Comparison of ENCODE assay signal across 28 cellular contexts in the genomic region with DNA sequence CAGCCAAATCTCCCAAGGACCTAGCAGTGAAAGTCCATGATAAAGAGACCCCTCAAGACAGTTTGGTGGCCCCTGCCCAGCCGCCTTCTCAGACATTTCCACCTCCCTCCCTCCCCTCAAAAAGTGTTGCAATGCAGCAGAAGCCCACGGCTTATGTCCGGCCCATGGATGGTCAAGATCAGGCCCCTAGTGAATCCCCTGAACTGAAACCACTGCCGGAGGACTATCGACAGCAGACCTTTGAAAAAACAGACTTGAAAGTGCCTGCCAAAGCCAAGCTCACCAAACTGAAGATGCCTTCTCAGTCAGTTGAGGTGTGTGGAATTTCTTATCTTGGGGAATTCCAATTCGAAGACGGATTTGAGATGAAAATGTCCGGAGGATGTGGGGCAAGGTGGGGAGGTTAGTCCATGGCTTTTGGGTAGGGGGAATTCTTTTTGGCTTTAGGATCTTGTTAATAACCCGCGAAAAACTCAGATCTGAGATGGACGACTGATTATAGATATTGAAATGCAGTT.
DNase-seq lines count a peak whose midpoint lies in the region; ATAC-seq and TF ChIP-seq lines count a peak whose summit lies in the region.
"Had no signal": no experiment of that assay in that cellular context is flagged by ENCODE, and none has a peak within 500 bp of the region (broad histone marks: within the 10 kb centered on the region; RNA-seq: fewer than 3 reads in every experiment).

No MANE protein-coding gene starts in this region.

- no peak for TF ChIP-seq CTCF in heart left ventricle (IDR thresholded peaks at IDR 0.05)
- TF ChIP-seq CTCF in esophagus squamous epithelium (IDR thresholded peaks at IDR 0.05) = no peak
- no peak for TF ChIP-seq CTCF in sigmoid colon (IDR thresholded peaks at IDR 0.05)
- no peak for TF ChIP-seq CTCF in upper lobe of left lung (IDR thresholded peaks at IDR 0.05)
- no peak for TF ChIP-seq CTCF in GM23338 (conservative IDR thresholded peaks at IDR 0.05; ENCODE audit: low read depth in 2 of 2)

- peaks cover 0 to 36% (median 14%) of the 10 kb centered on the region in 9 donors for H3K36me3 ChIP-seq in heart left ventricle
- peaks cover 8 to 55% (median 13%) of the 10 kb centered on the region in 3 donors for H3K36me3 ChIP-seq in esophagus squamous epithelium
- H3K36me3 ChIP-seq in sigmoid colon = peaks cover 0 to 15% (median 7%) of the 10 kb centered on the region in 4 donors
- peaks cover 6 to 25% (median 11%) of the 10 kb centered on the region in 4 donors for H3K36me3 ChIP-seq in upper lobe of left lung
- peaks cover 4% of the 10 kb centered on the region; the same call in 1 of the 2 replicates for H3K36me3 ChIP-seq in GM23338 (ENCODE audit: insufficient read depth)

- H3K9me3 Mint-ChIP-seq in GM23338 = no peaks in the 10 kb centered on the region; the same call in 2 of the 3 replicates
- H3K9me3 Mint-ChIP-seq: activated T-helper 2 cell treated with anti-CD3 and anti-CD28 coated beads, Interferon-gamma antibody, Interleukin-2, Interleukin-4, amounts not matched to agents 10 μg/mL and 5 μg/mL and 100 μg/mL, durations not matched to agents 14 hours and 24 hours and 36 hours; CD4-positive, alpha-beta memory T cell had no signal

- H3K27ac Mint-ChIP-seq in GM23338 = no peak overlapping the region
- H3K27ac Mint-ChIP-seq: activated CD8-positive, alpha-beta T cell treated with anti-CD3 and anti-CD28 coated beads, Interleukin-2, amount 10 ng/mL, durations not matched to agents 7 days and 5 days; activated T-helper 2 cell treated with anti-CD3 and anti-CD28 coated beads, Interferon-gamma antibody, Interleukin-2, Interleukin-4, amounts not matched to agents 10 μg/mL and 5 μg/mL and 100 μg/mL, durations not matched to agents 14 hours and 24 hours and 36 hours had no signal

- no peaks in the 10 kb centered on the region for H3K9me2 ChIP-seq in GM23338 (ENCODE audit: insufficient read depth)

- DNase-seq in heart left ventricle (no peak), left ventricle myocardium superior (no peak), esophagus squamous epithelium (lab: John Stamatoyannopoulos, UW) (no peak), sigmoid colon (no peak), upper lobe of left lung (no peak), GM23338 (ENCODE audit: low spot score) (no peak), cerebellum (ENCODE audit: low spot score) (no peak), NCI-H1105 treated with DMSO at 0.1 percent for 48 hours (lab: John Stamatoyannopoulos, UW) (no peak)
- DNase-seq: activated CD8-positive, alpha-beta T cell treated with anti-CD3 and anti-CD28 coated beads, Interleukin-2, amount 10 ng/mL, durations not matched to agents 7 days and 5 days; activated naive CD4-positive, alpha-beta T cell treated with anti-CD3 and anti-CD28 coated beads, Interleukin-2, amount 50 U/mL, for 16 hours; amniotic stem cell; brain microvascular endothelial cell; CD4-positive, alpha-beta memory T cell; DND-41; effector CD4-positive, alpha-beta T cell; mesenchymal stem cell; NCI-H1694; NCI-H446 treated with DMSO at 0.1 percent for 48 hours; NCI-H774; Peyer's patch; posterior cingulate gyrus; SIG-M5; stimulated activated CD4-positive, alpha-beta T cell treated with anti-CD3 and anti-CD28 coated beads, Interleukin-4, amount 100 ng/mL, for 24 hours; substantia nigra had no signal

- H3K27me3 ChIP-seq in heart left ventricle = no peaks in the 10 kb centered on the region
- no peaks in the 10 kb centered on the region for H3K27me3 ChIP-seq in esophagus squamous epithelium
- no peaks in the 10 kb centered on the region for H3K27me3 ChIP-seq in sigmoid colon
- H3K27me3 ChIP-seq in upper lobe of left lung = no peaks in the 10 kb centered on the region
- no peaks in the 10 kb centered on the region for H3K27me3 ChIP-seq in GM23338 (ENCODE audit: insufficient read depth)
- H3K27me3 ChIP-seq: brain microvascular endothelial cell, Peyer's patch had no signal

- no peaks in the 10 kb centered on the region for H3K9me3 ChIP-seq in heart left ventricle
- no peaks in the 10 kb centered on the region for H3K9me3 ChIP-seq in esophagus squamous epithelium
- no peaks in the 10 kb centered on the region for H3K9me3 ChIP-seq in sigmoid colon
- no peaks in the 10 kb centered on the region for H3K9me3 ChIP-seq in upper lobe of left lung
- H3K9me3 ChIP-seq: A549, Peyer's patch had no signal

- H3K4me3 ChIP-seq in heart left ventricle (no peak overlapping the region), esophagus squamous epithelium (no peak overlapping the region), sigmoid colon (no peak overlapping the region), upper lobe of left lung (no peak overlapping the region), GM23338 (no peak overlapping the region)
- H3K4me3 ChIP-seq: A549, Peyer's patch had no signal

- TF ChIP-seq POLR2A in heart left ventricle (IDR thresholded peaks at IDR 0.05) (no peak), esophagus squamous epithelium (IDR thresholded peaks at IDR 0.05) (no peak), sigmoid colon (IDR thresholded peaks at IDR 0.05) (no peak), upper lobe of left lung (IDR thresholded peaks at IDR 0.05) (no peak)

- H3K27me3 Mint-ChIP-seq in GM23338 (ENCODE audit: insufficient read depth, low read depth, poor library complexity) = peaks cover 6% of the 10 kb centered on the region
- H3K27me3 Mint-ChIP-seq: CD4-positive, alpha-beta memory T cell had no signal

- H3K4me1 Mint-ChIP-seq in GM23338 = peaks cover 38% of the 10 kb centered on the region

- ATAC-seq in heart left ventricle (no peak), left ventricle myocardium superior (no peak), upper lobe of left lung (ENCODE audit: low FRiP score in 2 of 2) (no peak), GM23338 (no peak)
- ATAC-seq: A549; activated CD8-positive, alpha-beta T cell treated with anti-CD3 and anti-CD28 coated beads, Interleukin-2, amount 10 ng/mL, durations not matched to agents 7 days and 5 days; HCT116; left lobe of liver had no signal

- H3K79me2 ChIP-seq in GM23338 (replicated peaks; ENCODE audit: insufficient read depth) = peaks cover 88% of the 10 kb centered on the region

- TF ChIP-seq EP300 in sigmoid colon (IDR thresholded peaks at IDR 0.05) (no peak), upper lobe of left lung (IDR thresholded peaks at IDR 0.05) (no peak)

- H3K27ac ChIP-seq in heart left ventricle (peak overlapping the region in 7 of 12 donors; percentile 11 to 89 (median 77)), esophagus squamous epithelium (peak overlapping the region in 3 of 4 donors; percentile 52 to 83 (median 75)), sigmoid colon (peak overlapping the region in 3 of 4 donors; percentile 70 to 87 (median 84)), upper lobe of left lung (peak overlapping the region in 3 of 4 donors; percentile 5 to 79 (median 77)), GM23338 (ENCODE audit: low read depth) (no peak overlapping the region)
- H3K27ac ChIP-seq: A549, Peyer's patch had no signal

- H3F3A ChIP-seq in GM23338 (replicated peaks; ENCODE audit: low read depth) = no peaks in the 10 kb centered on the region

- no peak overlapping the region for H2AFZ ChIP-seq in GM23338

- H3K4me1 ChIP-seq in heart left ventricle (peaks cover 22 to 88% (median 68%) of the 10 kb centered on the region in 12 donors), esophagus squamous epithelium (peaks cover 17 to 70% (median 27%) of the 10 kb centered on the region in 3 donors), sigmoid colon (peaks cover 0 to 92% (median 79%) of the 10 kb centered on the region in 4 donors), upper lobe of left lung (peaks cover 47 to 60% (median 50%) of the 10 kb centered on the region in 4 donors), GM23338 (ENCODE audit: insufficient read depth) (peaks cover 54% of the 10 kb centered on the region)

- no peak overlapping the region for H3K4me3 Mint-ChIP-seq in GM23338
- H3K4me3 Mint-ChIP-seq: activated CD8-positive, alpha-beta T cell treated with anti-CD3 and anti-CD28 coated beads, Interleukin-2, amount 10 ng/mL, durations not matched to agents 7 days and 5 days had no signal

- intact Hi-C loops in heart left ventricle (cut with DNase I) (loop anchor here in 4 of 10 donors (5.0 kb wide), 1 partner anchor 40 kb away; no protein-coding TSS in a partner anchor), left ventricle myocardium superior (cut with micrococcal nuclease) (no loop called here), esophagus squamous epithelium (cut with DNase I) (no loop called here), sigmoid colon (cut with DNase I) (no loop called here)

- peaks cover 33% of the 10 kb centered on the region for H3K36me3 Mint-ChIP-seq in GM23338 (ENCODE audit: low read depth)

- 85 to 90% (median 87%) methylated on average over 11 of the region's 11 CpGs for WGBS in heart left ventricle, 4 donors
- WGBS in esophagus squamous epithelium, 2 donors = 94 to 95% methylated on average over 7 to 11 of the region's 11 CpGs
- 96 to 98% methylated on average over 11 of the region's 11 CpGs for WGBS in sigmoid colon, 2 donors
- 95% methylated on average over 10 to 11 of the region's 11 CpGs for WGBS in upper lobe of left lung, 2 donors

- H3K4me2 ChIP-seq in GM23338 = no peak overlapping the region
- H3K4me2 ChIP-seq: A549 had no signal

- H4K20me1 ChIP-seq in GM23338 (replicated peaks; ENCODE audit: insufficient read depth) = peaks cover 16% of the 10 kb centered on the region

TF ChIP-seq in GM23338, 12 proteins besides CTCF, POLR2A, EP300 and RAD21 (continues in another document):
- TF ChIP-seq, protein P1, sequence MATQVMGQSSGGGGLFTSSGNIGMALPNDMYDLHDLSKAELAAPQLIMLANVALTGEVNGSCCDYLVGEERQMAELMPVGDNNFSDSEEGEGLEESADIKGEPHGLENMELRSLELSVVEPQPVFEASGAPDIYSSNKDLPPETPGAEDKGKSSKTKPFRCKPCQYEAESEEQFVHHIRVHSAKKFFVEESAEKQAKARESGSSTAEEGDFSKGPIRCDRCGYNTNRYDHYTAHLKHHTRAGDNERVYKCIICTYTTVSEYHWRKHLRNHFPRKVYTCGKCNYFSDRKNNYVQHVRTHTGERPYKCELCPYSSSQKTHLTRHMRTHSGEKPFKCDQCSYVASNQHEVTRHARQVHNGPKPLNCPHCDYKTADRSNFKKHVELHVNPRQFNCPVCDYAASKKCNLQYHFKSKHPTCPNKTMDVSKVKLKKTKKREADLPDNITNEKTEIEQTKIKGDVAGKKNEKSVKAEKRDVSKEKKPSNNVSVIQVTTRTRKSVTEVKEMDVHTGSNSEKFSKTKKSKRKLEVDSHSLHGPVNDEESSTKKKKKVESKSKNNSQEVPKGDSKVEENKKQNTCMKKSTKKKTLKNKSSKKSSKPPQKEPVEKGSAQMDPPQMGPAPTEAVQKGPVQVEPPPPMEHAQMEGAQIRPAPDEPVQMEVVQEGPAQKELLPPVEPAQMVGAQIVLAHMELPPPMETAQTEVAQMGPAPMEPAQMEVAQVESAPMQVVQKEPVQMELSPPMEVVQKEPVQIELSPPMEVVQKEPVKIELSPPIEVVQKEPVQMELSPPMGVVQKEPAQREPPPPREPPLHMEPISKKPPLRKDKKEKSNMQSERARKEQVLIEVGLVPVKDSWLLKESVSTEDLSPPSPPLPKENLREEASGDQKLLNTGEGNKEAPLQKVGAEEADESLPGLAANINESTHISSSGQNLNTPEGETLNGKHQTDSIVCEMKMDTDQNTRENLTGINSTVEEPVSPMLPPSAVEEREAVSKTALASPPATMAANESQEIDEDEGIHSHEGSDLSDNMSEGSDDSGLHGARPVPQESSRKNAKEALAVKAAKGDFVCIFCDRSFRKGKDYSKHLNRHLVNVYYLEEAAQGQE (IDR thresholded peaks at IDR 0.05; ENCODE audit: unreplicated experiment) = no peak
